In the genomic region with DNA sequence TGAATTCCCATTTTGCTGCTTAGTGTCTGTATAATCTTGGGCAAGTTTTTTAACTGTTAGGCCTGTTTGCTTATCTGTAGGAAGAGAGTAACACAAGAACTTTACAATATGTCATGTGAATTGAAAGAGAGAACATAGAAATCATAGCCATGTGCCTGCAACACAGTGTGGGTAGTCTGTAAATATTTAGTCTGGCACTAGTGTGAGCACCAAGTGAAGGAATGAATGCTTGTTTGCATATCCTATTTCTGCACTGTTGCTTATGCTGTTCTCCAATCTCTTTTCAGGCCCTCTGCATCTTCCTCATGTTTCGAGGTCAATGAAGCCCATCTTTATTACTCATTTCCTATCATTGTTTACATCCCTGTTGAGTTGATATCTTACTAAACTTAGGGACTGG, we compare ENCODE assay signal across 12 cellular contexts. TPM values are rescaled to one million over a fixed set of nuclear protein-coding genes. Genes with fewer than 3 reads are reported as not detected.
DNase-seq lines count a peak whose midpoint lies in the region; ATAC-seq and TF ChIP-seq lines count a peak whose summit lies in the region.
"Had no signal": no experiment of that assay in that cellular context is flagged by ENCODE, and none has a peak within 500 bp of the region (broad histone marks: within the 10 kb centered on the region; RNA-seq: fewer than 3 reads in every experiment).

No MANE protein-coding gene starts in this region.

- H3K79me2 ChIP-seq in hepatocyte: peaks cover 68% of the 10 kb centered on the region

- no peak overlapping the region for H3K4me3 ChIP-seq in hepatocyte
- no peak overlapping the region for H3K4me3 ChIP-seq in skeletal muscle satellite cell (ENCODE audit: low read length)
- H3K4me3 ChIP-seq: thoracic aorta had no signal

- H3K9ac ChIP-seq in skeletal muscle satellite cell (ENCODE audit: low read depth, low read length): no peak overlapping the region

- H2AFZ ChIP-seq in hepatocyte: no peak overlapping the region

- 33% methylated on average over 1 of the region's 1 CpG for WGBS in hepatocyte (ENCODE audit: low lambda C conversion rate, missing lambda C conversion rate)

- H3K9me3 ChIP-seq in hepatocyte (ENCODE audit: low read depth) (no peaks in the 10 kb centered on the region), skeletal muscle satellite cell (replicated peaks; ENCODE audit: low read length) (no peaks in the 10 kb centered on the region)
- H3K9me3 ChIP-seq: thoracic aorta had no signal

- DNase-seq in NCI-H510A treated with DMSO at 0.1 percent for 48 hours (lab: John Stamatoyannopoulos, UW) (peak; percentile 20), NCI-H510A (lab: John Stamatoyannopoulos, UW) (no peak), hepatocyte (ENCODE audit: low spot score) (no peak), head of caudate nucleus (no peak), NCI-H2107 treated with DMSO at 0.1 percent for 48 hours (lab: John Stamatoyannopoulos, UW; ENCODE audit: unreplicated experiment) (no peak)
- DNase-seq: 8988T; activated naive CD4-positive, alpha-beta T cell treated with anti-CD3 and anti-CD28 coated beads for 36 hours; T-helper 9 cell had no signal

- H3K4me2 ChIP-seq in hepatocyte: peak overlapping the region; percentile 44
- peak overlapping the region; percentile 34 for H3K4me2 ChIP-seq in skeletal muscle satellite cell (ENCODE audit: low read length)

- no peaks in the 10 kb centered on the region for H3K9me2 ChIP-seq in hepatocyte (replicated peaks; ENCODE audit: insufficient read depth)

- ATAC-seq in GM21447 (IDR thresholded peaks at IDR 0.05; ENCODE audit: unreplicated experiment): no peak

- H3K4me1 ChIP-seq in hepatocyte (ENCODE audit: insufficient read depth) (peaks cover 33% of the 10 kb centered on the region), skeletal muscle satellite cell (ENCODE audit: control insufficient read depth, insufficient read depth, low read length) (peaks cover 9% of the 10 kb centered on the region)

- TF ChIP-seq CTCF in VCaP (conservative IDR thresholded peaks at IDR 0.05) (no peak), hepatocyte (IDR thresholded peaks at IDR 0.05; ENCODE audit: poor library complexity) (no peak)

- H3K27me3 ChIP-seq in hepatocyte: no peaks in the 10 kb centered on the region
- H3K27me3 ChIP-seq in skeletal muscle satellite cell (ENCODE audit: control insufficient read depth, insufficient read depth, low read length): no peaks in the 10 kb centered on the region

- H3K27ac ChIP-seq in VCaP (peak overlapping the region; percentile 84), hepatocyte (peak overlapping the region; percentile 58)
- H3K27ac ChIP-seq: thoracic aorta had no signal

- intact Hi-C loops in head of caudate nucleus (cut with DNase I): no loop called here

- H4K20me1 ChIP-seq in hepatocyte (ENCODE audit: insufficient read depth, poor library complexity, severe bottlenecking): peaks cover 5% of the 10 kb centered on the region

- H3K36me3 ChIP-seq in hepatocyte (replicated peaks; ENCODE audit: insufficient read depth, low read depth) (no peaks in the 10 kb centered on the region), skeletal muscle satellite cell (ENCODE audit: insufficient read depth, low read length) (no peaks in the 10 kb centered on the region)
- H3K36me3 ChIP-seq: thoracic aorta had no signal

RNA-seq across cellular contexts. Expression of a gene that starts 49.2 kb away (rescaled TPM):
- 29.2 and 31.1 TPM in 2 replicates for total RNA-seq in hepatocyte
- polyA plus RNA-seq in hepatocyte: 33.1 and 37.5 TPM in 2 replicates
- total RNA-seq in skeletal muscle satellite cell (2012; rRNA removed): 3.0 and 4.8 TPM in 2 replicates
